In genomic region chr14:20228681-20229080, GRCh38 we compare ENCODE assay signal across 12 cellular contexts. TPM values are rescaled to one million over a fixed set of nuclear protein-coding genes. Genes with fewer than 3 reads are reported as not detected.
"Had no signal": no experiment of that assay in that cellular context is flagged by ENCODE, and none has a peak within 500 bp of the region (broad histone marks: within the 10 kb centered on the region; RNA-seq: fewer than 3 reads in every experiment).

Gene OR11H7, plus strand, starts transcription at chr14:20228981.

- H3K9me3 ChIP-seq: HAP-1 had no signal

- H3K36me3 ChIP-seq: HAP-1 had no signal

- DNase-seq: GM23248, GOT3, H7, HFFc6, KBM-7 had no signal

- H3K4me3 ChIP-seq: GM23248, HAP-1 had no signal

- H3K4me1 ChIP-seq: HAP-1 had no signal

- H3K9ac ChIP-seq: GM23248 had no signal

- ATAC-seq: HCT116, HepG2 had no signal

- H3K27ac ChIP-seq: GM23248, HL-60 had no signal

- FAIRE-seq: HepG2 had no signal

RNA-seq across cellular contexts. Expression of gene OR11H7, which starts in this region (rescaled TPM):
- total RNA-seq: GM23248, H4, H7, HepG2, HFFc6, HT1080 had no signal
- polyA plus RNA-seq: GM23248, HepG2, IgD-negative memory B cell had no signal
